In the genomic region with DNA sequence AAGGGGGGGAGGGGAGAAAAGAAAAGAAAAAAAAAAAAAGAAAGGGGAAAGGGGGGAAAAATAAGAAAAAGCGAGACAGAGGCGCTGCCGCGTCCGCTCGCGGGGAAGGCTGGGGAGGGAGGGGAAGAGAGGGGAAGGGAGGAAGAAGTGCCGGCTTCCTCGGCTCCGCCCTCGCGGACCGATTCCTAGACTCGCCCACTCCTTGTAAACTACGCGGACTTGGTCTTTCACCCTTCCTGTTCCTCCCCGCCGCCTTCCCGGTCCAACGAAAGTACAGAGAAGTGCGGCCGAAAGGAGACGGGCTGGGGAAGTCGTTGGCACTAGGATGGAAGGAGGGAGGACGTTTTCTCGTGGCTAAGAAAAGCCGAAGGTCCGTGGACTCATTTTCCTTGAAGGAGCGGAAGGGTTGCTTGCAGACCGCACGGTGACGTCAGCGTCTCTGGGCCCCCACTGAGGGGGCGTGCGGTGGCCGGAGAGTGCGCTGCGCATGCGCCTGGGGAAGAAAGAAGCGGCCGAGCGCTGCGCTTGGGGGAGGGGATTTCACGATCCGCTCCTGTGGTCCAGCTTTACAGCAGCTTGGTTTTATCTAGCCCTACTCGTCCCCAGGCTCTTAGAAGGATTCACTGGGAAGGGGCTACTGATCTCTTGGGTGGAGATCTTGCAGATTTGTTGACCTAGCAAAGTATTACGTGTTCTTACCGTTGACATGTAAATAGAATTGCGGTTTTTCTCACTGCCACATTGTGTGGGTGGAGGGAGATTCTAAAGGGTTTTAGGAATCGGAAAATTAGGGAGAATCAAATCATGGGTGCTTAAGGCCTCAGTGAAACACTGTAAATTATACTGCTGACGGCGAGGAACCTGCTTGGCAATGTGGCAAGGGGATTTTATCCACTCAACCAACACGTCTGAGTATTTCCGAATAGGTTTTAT, we compare ENCODE assay signal across 8 cellular contexts. TPM values are rescaled to one million over a fixed set of nuclear protein-coding genes. Genes with fewer than 3 reads are reported as not detected.
A peak's percentile ranks its signal among the peaks of the same experiment; 100 is the strongest.
DNase-seq lines count a peak whose midpoint lies in the region; ATAC-seq and TF ChIP-seq lines count a peak whose summit lies in the region.

A gene with protein sequence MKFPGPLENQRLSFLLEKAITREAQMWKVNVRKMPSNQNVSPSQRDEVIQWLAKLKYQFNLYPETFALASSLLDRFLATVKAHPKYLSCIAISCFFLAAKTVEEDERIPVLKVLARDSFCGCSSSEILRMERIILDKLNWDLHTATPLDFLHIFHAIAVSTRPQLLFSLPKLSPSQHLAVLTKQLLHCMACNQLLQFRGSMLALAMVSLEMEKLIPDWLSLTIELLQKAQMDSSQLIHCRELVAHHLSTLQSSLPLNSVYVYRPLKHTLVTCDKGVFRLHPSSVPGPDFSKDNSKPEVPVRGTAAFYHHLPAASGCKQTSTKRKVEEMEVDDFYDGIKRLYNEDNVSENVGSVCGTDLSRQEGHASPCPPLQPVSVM (minus strand): TSS at position 121 of the 933 bp plus-strand sequence. CDS start 9,627 bp downstream, outside the sequence.

- H3K23me2 ChIP-seq in H9 (ENCODE audit: insufficient read length, low read depth, low read length, poor library complexity, severe bottlenecking), result peaks cover 12% of the 10 kb centered on the region

- peaks cover 0 to 3% of the 10 kb centered on the region in 2 experiments; a peak in 1 of 5 replicates for H3K9me3 Mint-ChIP-seq in H9
- H3K9me3 Mint-ChIP-seq in natural killer cell treated with Interleukin-12 subunit alpha and Interleukin-12 subunit beta and Interleukin-15 and Interleukin-18, amount 100 ng/mL, for 72 hours, result no peaks in the 10 kb centered on the region

- peak within 1 kb of the TSS; percentile 99 for H3T11ph ChIP-seq in H9 (ENCODE audit: low read length)

- peaks cover 3% of the 10 kb centered on the region for H3K27me3 Mint-ChIP-seq in H9 (ENCODE audit: low read depth)
- no peaks in the 10 kb centered on the region for H3K27me3 Mint-ChIP-seq in natural killer cell treated with Interleukin-12 subunit alpha and Interleukin-12 subunit beta and Interleukin-15 and Interleukin-18, amount 100 ng/mL, for 72 hours

- no CpG with 5 or more reads among the region's 54 CpGs for WGBS in H9 (ENCODE audit: extremely low coverage, insufficient read length, low lambda C conversion rate)

- H3K79me1 ChIP-seq in H9 (ENCODE audit: insufficient read depth, low read depth, low read length, poor library complexity, severe bottlenecking), result no peaks in the 10 kb centered on the region

- no peak within 1 kb of the TSS for H2BK20ac ChIP-seq in H9 (ENCODE audit: low read depth, low read length, poor library complexity, severe bottlenecking)

- peaks cover 0 to 2% (median 0%) of the 10 kb centered on the region in 3 experiments; a peak in 2 of 7 replicates for H3K36me3 Mint-ChIP-seq in H9 (ENCODE audit: insufficient read depth in 1 of 3, low read depth in 3 of 3)
- no peaks in the 10 kb centered on the region for H3K36me3 Mint-ChIP-seq in natural killer cell treated with Interleukin-12 subunit alpha and Interleukin-12 subunit beta and Interleukin-15 and Interleukin-18, amount 100 ng/mL, for 72 hours

- no peak within 1 kb of the TSS for H4K8ac ChIP-seq in H9 (replicated peaks; ENCODE audit: insufficient read length, low read depth, low read length)

- H3K4me3 ChIP-seq in MG63, result peak within 1 kb of the TSS; percentile 69
- peak within 1 kb of the TSS; percentile 66 for H3K4me3 ChIP-seq in fibroblast of pulmonary artery (replicated peaks; ENCODE audit: low read depth, low read length)

- H3K27me3 ChIP-seq in H9 (ENCODE audit: insufficient read depth, low read length) (no peaks in the 10 kb centered on the region), MG63 (no peaks in the 10 kb centered on the region)

- peak within 1 kb of the TSS; percentile 100 for H3K27ac Mint-ChIP-seq in H9
- H3K27ac Mint-ChIP-seq in natural killer cell treated with Interleukin-12 subunit alpha and Interleukin-12 subunit beta and Interleukin-15 and Interleukin-18, amount 100 ng/mL, for 72 hours, result no peak within 1 kb of the TSS

- peak within 1 kb of the TSS in 1 of 2 experiments; percentile 99; a peak in 4 of 5 replicates for H3K4me3 Mint-ChIP-seq in H9
- H3K4me3 Mint-ChIP-seq in natural killer cell treated with Interleukin-12 subunit alpha and Interleukin-12 subunit beta and Interleukin-15 and Interleukin-18, amount 100 ng/mL, for 72 hours, result no peak within 1 kb of the TSS

- H3K79me2 ChIP-seq in H9 (ENCODE audit: insufficient read depth, low read length), result peaks cover 28% of the 10 kb centered on the region

- peaks cover 24 to 31% of the 10 kb centered on the region in 2 experiments for H3K4me1 Mint-ChIP-seq in H9
- H3K4me1 Mint-ChIP-seq in natural killer cell treated with Interleukin-12 subunit alpha and Interleukin-12 subunit beta and Interleukin-15 and Interleukin-18, amount 100 ng/mL, for 72 hours (ENCODE audit: low read depth in 2 of 2), result peaks cover 33 to 41% of the 10 kb centered on the region in 2 donors

- H3K9ac ChIP-seq in H9 (ENCODE audit: extremely low read depth, insufficient read length, low read length), result peak within 1 kb of the TSS; percentile 98

- H3K14ac ChIP-seq in H9 (ENCODE audit: insufficient read depth, low read length), result peak within 1 kb of the TSS; percentile 98

- peaks cover 8% of the 10 kb centered on the region for H3K4me1 ChIP-seq in H9 (ENCODE audit: insufficient read depth, low read length)

- H3K18ac ChIP-seq in H9 (ENCODE audit: insufficient read length, low read depth, low read length), result peak within 1 kb of the TSS; percentile 99

- H2BK5ac ChIP-seq in H9 (ENCODE audit: insufficient read length, low read length), result peak within 1 kb of the TSS; percentile 91

- peak within 1 kb of the TSS; percentile 86 for H4K5ac ChIP-seq in H9 (ENCODE audit: insufficient read length, low read depth, low read length)

- H4K91ac ChIP-seq in H9 (ENCODE audit: insufficient read length, low read depth, low read length), result no peak within 1 kb of the TSS

- H2BK15ac ChIP-seq in H9 (ENCODE audit: low read depth, low read length), result no peak within 1 kb of the TSS

- no peak within 1 kb of the TSS for H3K23ac ChIP-seq in H9 (ENCODE audit: insufficient read length, low read depth, low read length)

- H3K4me2 ChIP-seq in H9 (ENCODE audit: insufficient read depth, insufficient read length, low read length), result peak within 1 kb of the TSS; percentile 98

- DNase-seq in ELR (ENCODE audit: low read depth) (peak; percentile 96), H9 (peak; percentile 97), MG63 (peak; percentile 89), SHP77 (lab: John Stamatoyannopoulos, UW) (peak; percentile 91 to 94), fibroblast of pulmonary artery (ENCODE audit: low read depth) (peak; percentile 98)
- DNase-seq in activated effector memory CD4-positive, alpha-beta T cell treated with Interleukin-2 at 50 U/mL for 16 hours, result peak; percentile 89
- peak; percentile 96 for DNase-seq in natural killer cell treated with Interleukin-12 subunit alpha and Interleukin-12 subunit beta and Interleukin-15 and Interleukin-18, amount 100 ng/mL, for 72 hours (ENCODE audit: low spot score)
- DNase-seq in stimulated activated naive CD8-positive, alpha-beta T cell treated with anti-CD3 and anti-CD28 coated beads, Interleukin-15, Interleukin-2, amounts not matched to agents 100 U/mL and 50 U/mL, for 24 hours, result peak; percentile 95

- peak within 1 kb of the TSS; percentile 68 for H3K27ac ChIP-seq in H9 (ENCODE audit: insufficient read length, low read depth, low read length)

- no peak within 1 kb of the TSS; the same call in 1 of the 2 replicates for H3K4ac ChIP-seq in H9 (ENCODE audit: low read depth, low read length)

- TF ChIP-seq CTCF in H9 (conservative IDR thresholded peaks at IDR 0.05), result no peak
- no peak for TF ChIP-seq CTCF in fibroblast of pulmonary artery (IDR thresholded peaks at IDR 0.05; ENCODE audit: low read length, missing control alignments)

- peak within 1 kb of the TSS; percentile 92 for H2BK12ac ChIP-seq in H9 (ENCODE audit: insufficient read length, low read depth, low read length)

- H4K20me1 ChIP-seq in H9 (ENCODE audit: control insufficient read depth, insufficient read depth, insufficient read length), result no peaks in the 10 kb centered on the region

- H3K36me3 ChIP-seq in MG63, result no peaks in the 10 kb centered on the region

- H3K56ac ChIP-seq in H9 (ENCODE audit: insufficient read length, low read depth, low read length), result peak within 1 kb of the TSS; percentile 45

- no peaks in the 10 kb centered on the region for H3K9me3 ChIP-seq in H9 (ENCODE audit: control insufficient read depth, low read depth, low read length)
- no peaks in the 10 kb centered on the region for H3K9me3 ChIP-seq in MG63

- ATAC-seq in natural killer cell treated with Interleukin-12 subunit alpha and Interleukin-12 subunit beta and Interleukin-15 and Interleukin-18, amount 100 ng/mL, for 72 hours, result peak; percentile 93 to 94
- ATAC-seq in stimulated activated naive CD8-positive, alpha-beta T cell treated with anti-CD3 and anti-CD28 coated beads, Interleukin-15, Interleukin-2, amounts not matched to agents 100 U/mL and 50 U/mL, for 24 hours, result peak; percentile 79

- H2BK120ac ChIP-seq in H9 (ENCODE audit: low read depth, low read length, poor library complexity, severe bottlenecking), result peak within 1 kb of the TSS; percentile 99

- no peak within 1 kb of the TSS for H2AK5ac ChIP-seq in H9 (ENCODE audit: insufficient read length, low read length)

- H2AFZ ChIP-seq in H9 (ENCODE audit: low read length), result peak within 1 kb of the TSS; percentile 100

RNA-seq across cellular contexts. Expression of the gene that starts here (rescaled TPM):
- 233 and 240 TPM in 2 replicates for total RNA-seq in H9 (2021)
- total RNA-seq in MG63 (2014; rRNA removed; shearing (Covaris generic); ENCODE audit: low replicate concordance), result 136 and 165 TPM in 2 replicates
- 100 to 1,000 TPM; 152 to 164 TPM for total RNA-seq in natural killer cell treated with Interleukin-12 subunit alpha and Interleukin-12 subunit beta and Interleukin-15 and Interleukin-18, amount 100 ng/mL, for 72 hours

Comparison
In these comparisons a context has a peak if more than half of its experiments do, and no peak if none do; other contexts are left out.
1. Peak in every context shown above with its lines: DNase-seq, ATAC-seq, H3K4me3 ChIP-seq and H3K27ac ChIP-seq.
2. H3K27ac Mint-ChIP-seq: peak in H9 (3 of 3); none in natural killer cell treated with Interleukin-12 subunit alpha and Interleukin-12 subunit beta and Interleukin-15 and Interleukin-18, amount 100 ng/mL, for 72 hours (0 of 2).